ENCODE assay signal across 23 cellular contexts in genomic region chrX:37854148-37854547, GRCh38. TPM values are rescaled to one million over a fixed set of nuclear protein-coding genes. Genes with fewer than 3 reads are reported as not detected.
A peak's percentile ranks its signal among the peaks of the same experiment; 100 is the strongest.
DNase-seq lines count a peak whose midpoint lies in the region; ATAC-seq, FAIRE-seq and TF ChIP-seq lines count a peak whose summit lies in the region.
"Had no signal": no experiment of that assay in that cellular context is flagged by ENCODE, and none has a peak within 500 bp of the region (broad histone marks: within the 10 kb centered on the region; RNA-seq: fewer than 3 reads in every experiment).

No MANE protein-coding gene starts in this region.

- H3K9me3 Mint-ChIP-seq in activated CD4-positive, alpha-beta T cell treated with anti-CD3 and anti-CD28 coated beads for 36 hours (ENCODE audit: low read depth) = no peaks in the 10 kb centered on the region
- H3K9me3 Mint-ChIP-seq: CD8-positive, alpha-beta T cell had no signal

- no peaks in the 10 kb centered on the region for H3K36me3 Mint-ChIP-seq in activated CD4-positive, alpha-beta T cell treated with anti-CD3 and anti-CD28 coated beads for 36 hours (ENCODE audit: low read depth)
- H3K36me3 Mint-ChIP-seq: CD4-positive, CD25-positive, alpha-beta regulatory T cell; CD8-positive, alpha-beta T cell had no signal

- H3K36me3 ChIP-seq in spleen = no peaks in the 10 kb centered on the region
- H3K36me3 ChIP-seq: BLaER1 had no signal

- ATAC-seq in activated CD4-positive, alpha-beta T cell treated with anti-CD3 and anti-CD28 coated beads for 36 hours = peak; percentile 30
- ATAC-seq: CD8-positive, alpha-beta T cell had no signal

- CTCF ChIA-PET in activated CD4-positive, alpha-beta T cell treated with anti-CD3 and anti-CD28 coated beads for 36 hours (lab: Charles Lee) = no interaction called here

- H3K4me1 ChIP-seq in spleen = no peaks in the 10 kb centered on the region
- H3K4me1 ChIP-seq: BLaER1, Caco-2 had no signal

- POLR2A ChIA-PET in activated CD4-positive, alpha-beta T cell treated with anti-CD3 and anti-CD28 coated beads for 36 hours (lab: Charles Lee) = no interaction called here

- FAIRE-seq in GM12891 (lab: Jason Lieb, UNC) = no peak
- FAIRE-seq: A204.1, H1 had no signal

- no peak overlapping the region for H3K4me3 ChIP-seq in spleen
- H3K4me3 ChIP-seq: BLaER1 had no signal

- H3K27me3 Mint-ChIP-seq in activated CD4-positive, alpha-beta T cell treated with anti-CD3 and anti-CD28 coated beads for 36 hours = no peaks in the 10 kb centered on the region
- H3K27me3 Mint-ChIP-seq: CD4-positive, CD25-positive, alpha-beta regulatory T cell had no signal

- H3K4me1 Mint-ChIP-seq in activated CD4-positive, alpha-beta T cell treated with anti-CD3 and anti-CD28 coated beads for 36 hours = peaks cover 4% of the 10 kb centered on the region
- H3K4me1 Mint-ChIP-seq: B cell had no signal

- WGBS in spleen, 5 donors = 57 to 89% (median 73%) methylated on average over 3 of the region's 3 CpGs

- no peak for TF ChIP-seq POLR2A in spleen (IDR thresholded peaks at IDR 0.05)
- no peak for TF ChIP-seq POLR2A in GM12891 (IDR thresholded peaks at IDR 0.05; ENCODE audit: low read depth, low read length)

- H3K9me3 ChIP-seq in spleen = no peaks in the 10 kb centered on the region
- H3K9me3 ChIP-seq: BLaER1, Caco-2 had no signal

- no peak overlapping the region for H3K27ac ChIP-seq in spleen
- H3K27ac ChIP-seq: 22Rv1, BLaER1, C4-2B had no signal

- no peak for TF ChIP-seq CTCF in spleen (IDR thresholded peaks at IDR 0.05 in 8 of 11, conservative IDR thresholded peaks at IDR 0.05 in 3 of 11)

- DNase-seq in DMS53 (lab: John Stamatoyannopoulos, UW) (peak; percentile 4), DMS53 treated with DMSO at 0.1 percent for 48 hours (lab: John Stamatoyannopoulos, UW; ENCODE audit: unreplicated experiment) (no peak), RKO (ENCODE audit: low spot score) (peak; percentile 20), kidney tubule cell (ENCODE audit: low spot score) (peak; percentile 8), spleen (no peak), GM12891 (ENCODE audit: insufficient read length, low spot score) (no peak)
- DNase-seq in activated CD4-positive, alpha-beta T cell treated with anti-CD3 and anti-CD28 coated beads for 36 hours = no peak
- no peak for DNase-seq in activated CD4-positive, alpha-beta T cell treated with anti-CD3 and anti-CD28 coated beads for 1 hour
- DNase-seq: Caco-2; CD4-positive, CD25-positive, alpha-beta regulatory T cell; CD8-positive, alpha-beta T cell; DMS153; DMS79 treated with DMSO at 0.1 percent for 48 hours; GF-D8; H7; HCEC 1CT had no signal

- intact Hi-C loops in activated CD4-positive, alpha-beta T cell treated with anti-CD3 and anti-CD28 coated beads for 36 hours (cut with DNase I, micrococcal nuclease) = no loop called here
- intact Hi-C loops in spleen (cut with DNase I; ENCODE audit: low total_unique reads) = no loop called here

- peaks cover 0 to 12% (median 0%) of the 10 kb centered on the region in 7 donors for H3K27me3 ChIP-seq in spleen (replicated peaks in 1 of 7)
- H3K27me3 ChIP-seq: BLaER1 had no signal

- H3K4me3 Mint-ChIP-seq in activated CD4-positive, alpha-beta T cell treated with anti-CD3 and anti-CD28 coated beads for 36 hours = no peak overlapping the region
- H3K4me3 Mint-ChIP-seq: B cell; CD4-positive, CD25-positive, alpha-beta regulatory T cell; CD8-positive, alpha-beta T cell had no signal

- H3K27ac Mint-ChIP-seq in activated CD4-positive, alpha-beta T cell treated with anti-CD3 and anti-CD28 coated beads for 36 hours = no peak overlapping the region
- H3K27ac Mint-ChIP-seq: B cell; CD4-positive, CD25-positive, alpha-beta regulatory T cell; CD8-positive, alpha-beta T cell had no signal

TF ChIP-seq in GM12891, 5 proteins besides CTCF, POLR2A, EP300 and RAD21:
- TF ChIP-seq PAX5 (IDR thresholded peaks at IDR 0.05; ENCODE audit: insufficient read depth, low read length, severe bottlenecking) (no peak), POU2F2 (IDR thresholded peaks at IDR 0.05; ENCODE audit: low read depth, low read length) (no peak), SPI1 (IDR thresholded peaks at IDR 0.05; ENCODE audit: low read depth, low read length) (no peak), POLR2AphosphoS5 (IDR thresholded peaks at IDR 0.05; ENCODE audit: low read depth, low read length) (no peak), TAF1 (IDR thresholded peaks at IDR 0.05; ENCODE audit: low read depth, low read length) (no peak)

RNA-seq across cellular contexts. Expression of gene DYNLT3, which starts 6.8 kb away (rescaled TPM):
- total RNA-seq in activated CD4-positive, alpha-beta T cell treated with anti-CD3 and anti-CD28 coated beads for 36 hours = 10 to 100 TPM; 16.1 to 16.8 TPM
- 10 to 100 TPM; 15.8 to 29.8 (median 19.3) TPM for total RNA-seq in spleen
- 10 to 100 TPM; 12.3 to 17.6 (median 13.6) TPM for polyA plus RNA-seq in spleen
- polyA plus RNA-seq in GM12891 (2012; ENCODE audit: low read depth, missing spikeins) = 7.4 TPM
- total RNA-seq: G401 had no signal

Comparison
In these comparisons a context has a peak if more than half of its experiments do, and no peak if none do; other contexts are left out.
1. DNase-seq: peak in DMS53 (single experiment), RKO (single experiment) and kidney tubule cell (single experiment); none in DMS53 treated with DMSO at 0.1 percent for 48 hours (single experiment), activated CD4-positive, alpha-beta T cell treated with anti-CD3 and anti-CD28 coated beads for 36 hours (single experiment), activated CD4-positive, alpha-beta T cell treated with anti-CD3 and anti-CD28 coated beads for 1 hour (single experiment), spleen (single experiment) and GM12891 (single experiment).